ENCODE assay signal across 21 cellular contexts in genomic region chr13:108964601-108965000, GRCh38.
"Had no signal": no experiment of that assay in that cellular context is flagged by ENCODE, and none has a peak within 500 bp of the region (broad histone marks: within the 10 kb centered on the region; RNA-seq: fewer than 3 reads in every experiment).

No MANE protein-coding gene starts in this region.

- H3K9me3 ChIP-seq: esophagus muscularis mucosa, gastroesophageal sphincter, left ventricle myocardium inferior, lower lobe of right lung, psoas muscle, right lobe of liver, suprapubic skin, thyroid gland had no signal

- H3K27ac ChIP-seq: esophagus muscularis mucosa, gastroesophageal sphincter, left ventricle myocardium inferior, lower lobe of right lung, psoas muscle, right lobe of liver, suprapubic skin, thyroid gland had no signal

- H3K4me1 ChIP-seq: left ventricle myocardium inferior, lower lobe of right lung, psoas muscle, right lobe of liver, suprapubic skin, thyroid gland had no signal

- DNase-seq: effector memory CD4-positive, alpha-beta T cell; glutamatergic neuron; kidney; left cardiac atrium; left ventricle myocardium inferior; lower lobe of right lung; mesenchymal stem cell; naive thymus-derived CD4-positive, alpha-beta T cell; nephron progenitor cell; psoas muscle; retina; right lobe of liver; stimulated activated CD4-positive, alpha-beta T cell treated with anti-CD3 and anti-CD28 coated beads, Interleukin-4, amount 100 ng/mL, for 1 hour; stimulated activated CD8-positive, alpha-beta memory T cell treated with anti-CD3 and anti-CD28 coated beads, Interleukin-4, amount 100 ng/mL, for 48 hours; stimulated activated naive CD8-positive, alpha-beta T cell treated with anti-CD3 and anti-CD28 coated beads, Interleukin-15, Interleukin-2, amounts not matched to agents 100 U/mL and 50 U/mL, for 24 hours; thyroid gland had no signal

- H3K36me3 Mint-ChIP-seq: naive thymus-derived CD4-positive, alpha-beta T cell; stimulated activated effector memory CD8-positive, alpha-beta T cell treated with anti-CD3 and anti-CD28 coated beads, Interleukin-12 subunit alpha, Interleukin-12 subunit beta, amount 100 ng/mL, for 72 hours; type B pancreatic cell had no signal

- H3K4me3 Mint-ChIP-seq: naive thymus-derived CD4-positive, alpha-beta T cell; nephron progenitor cell; stimulated activated effector memory CD8-positive, alpha-beta T cell treated with anti-CD3 and anti-CD28 coated beads, Interleukin-12 subunit alpha, Interleukin-12 subunit beta, amount 100 ng/mL, for 72 hours; type B pancreatic cell had no signal

- H3K4me3 ChIP-seq: esophagus muscularis mucosa, gastroesophageal sphincter, left ventricle myocardium inferior, lower lobe of right lung, psoas muscle, right lobe of liver, suprapubic skin, thyroid gland had no signal

- ATAC-seq: gastroesophageal sphincter; lower lobe of right lung; naive thymus-derived CD4-positive, alpha-beta T cell; psoas muscle; right lobe of liver; stimulated activated naive CD8-positive, alpha-beta T cell treated with anti-CD3 and anti-CD28 coated beads, Interleukin-15, Interleukin-2, amounts not matched to agents 100 U/mL and 50 U/mL, for 24 hours had no signal

- H3K27me3 Mint-ChIP-seq: type B pancreatic cell had no signal

- H3K36me3 ChIP-seq: esophagus muscularis mucosa, gastroesophageal sphincter, left ventricle myocardium inferior, lower lobe of right lung, right lobe of liver, suprapubic skin, thyroid gland had no signal

- H3K27ac Mint-ChIP-seq: naive thymus-derived CD4-positive, alpha-beta T cell; nephron progenitor cell; stimulated activated effector memory CD8-positive, alpha-beta T cell treated with anti-CD3 and anti-CD28 coated beads, Interleukin-12 subunit alpha, Interleukin-12 subunit beta, amount 100 ng/mL, for 72 hours; type B pancreatic cell had no signal

- H3K27me3 ChIP-seq: esophagus muscularis mucosa, gastroesophageal sphincter, right lobe of liver, suprapubic skin, thyroid gland had no signal

- H3K4me1 Mint-ChIP-seq: stimulated activated effector memory CD8-positive, alpha-beta T cell treated with anti-CD3 and anti-CD28 coated beads, Interleukin-12 subunit alpha, Interleukin-12 subunit beta, amount 100 ng/mL, for 72 hours had no signal

- H3K9me3 Mint-ChIP-seq: naive thymus-derived CD4-positive, alpha-beta T cell; nephron progenitor cell; stimulated activated effector memory CD8-positive, alpha-beta T cell treated with anti-CD3 and anti-CD28 coated beads, Interleukin-12 subunit alpha, Interleukin-12 subunit beta, amount 100 ng/mL, for 72 hours; type B pancreatic cell had no signal
